In the genomic region with DNA sequence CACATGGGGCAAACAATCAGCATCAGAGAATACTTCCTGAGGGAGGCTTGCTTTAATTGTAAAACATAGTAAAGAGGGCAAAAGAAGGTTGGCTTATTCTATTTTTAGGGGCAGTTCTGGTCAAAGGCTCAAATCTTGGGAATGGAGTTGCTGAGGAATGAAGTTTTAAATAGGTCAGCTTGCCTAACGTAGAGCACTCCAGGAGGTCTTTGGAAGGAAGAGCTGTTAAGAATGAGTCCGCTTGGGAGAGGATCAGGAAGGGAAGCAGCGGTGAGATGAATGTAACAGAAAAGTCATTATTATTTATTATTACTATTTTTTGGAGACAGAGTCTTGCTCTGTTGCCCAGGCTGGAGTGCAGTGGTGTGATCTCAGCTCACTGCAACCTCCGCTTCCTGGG, we compare ENCODE assay signal across 19 cellular contexts.
A peak's percentile ranks its signal among the peaks of the same experiment; 100 is the strongest.
DNase-seq lines count a peak whose midpoint lies in the region; ATAC-seq and TF ChIP-seq lines count a peak whose summit lies in the region.
"Had no signal": no experiment of that assay in that cellular context is flagged by ENCODE, and none has a peak within 500 bp of the region (broad histone marks: within the 10 kb centered on the region; RNA-seq: fewer than 3 reads in every experiment).

No MANE protein-coding gene starts in this region.

- no peak overlapping the region for H3K4me3 ChIP-seq in H7 (ENCODE audit: insufficient read depth, low read depth, low read length)
- H3K4me3 ChIP-seq in mesendoderm (ENCODE audit: low read length) = no peak overlapping the region
- no peak overlapping the region for H3K4me3 ChIP-seq in right cardiac atrium (ENCODE audit: low read length)
- H3K4me3 ChIP-seq in heart right ventricle = no peak overlapping the region
- H3K4me3 ChIP-seq: GM23248, K562 had no signal

- WGBS in mesendoderm (ENCODE audit: extremely low coverage, insufficient coverage, low lambda C conversion rate) = no CpG with 5 or more reads among the region's 4 CpGs
- 83% methylated on average over 4 of the region's 4 CpGs for WGBS in right cardiac atrium
- 72 to 85% methylated on average over 4 of the region's 4 CpGs for WGBS in heart right ventricle, 2 donors

- no peak for TF ChIP-seq CTCF in heart right ventricle (IDR thresholded peaks at IDR 0.05)

- H3K4me2 ChIP-seq in mesendoderm (ENCODE audit: low read length) = no peak overlapping the region

- H3K56ac ChIP-seq in mesendoderm (ENCODE audit: low read length) = no peak overlapping the region

- DNase-seq in H7 (peak; percentile 14), cerebellum (ENCODE audit: low spot score) (peak; percentile 6), mesendoderm (peak; percentile 17), right cardiac atrium (no peak), heart right ventricle (no peak)
- DNase-seq in stimulated activated CD4-positive, alpha-beta T cell treated with anti-CD3 and anti-CD28 coated beads, Interleukin-4, amount 100 ng/mL, for 1 hour = no peak
- DNase-seq: ACHN; BE2C; C1 segment of cervical spinal cord; Caco-2; CD4-positive, alpha-beta T cell; GDM1; GM23248; HFFc6; IMR-90 had no signal

- no peak overlapping the region for H4K5ac ChIP-seq in mesendoderm (ENCODE audit: low read length)

- H3K36me3 ChIP-seq in H7 (replicated peaks; ENCODE audit: control insufficient read depth, insufficient read depth, low read length) (no peaks in the 10 kb centered on the region), mesendoderm (ENCODE audit: control insufficient read depth, insufficient read depth, low read length) (no peaks in the 10 kb centered on the region), heart right ventricle (peaks cover 0 to 9% (median 0%) of the 10 kb centered on the region in 9 donors)
- H3K36me3 ChIP-seq: BE2C had no signal

- no peak overlapping the region for H2BK120ac ChIP-seq in mesendoderm (ENCODE audit: low read depth, low read length)

- H3K4me1 ChIP-seq in mesendoderm (ENCODE audit: control insufficient read depth, low read depth, low read length) = peaks cover 4% of the 10 kb centered on the region
- H3K4me1 ChIP-seq in right cardiac atrium (ENCODE audit: control insufficient read depth, insufficient read depth, low read length) = peaks cover 7% of the 10 kb centered on the region
- peaks cover 0 to 54% (median 22%) of the 10 kb centered on the region in 9 donors for H3K4me1 ChIP-seq in heart right ventricle
- H3K4me1 ChIP-seq: BE2C had no signal

- no peak overlapping the region for H3K4ac ChIP-seq in mesendoderm (ENCODE audit: low read depth, low read length)

- ATAC-seq in right cardiac atrium = no peak
- ATAC-seq in heart right ventricle = no peak
- ATAC-seq in HG02759 (IDR thresholded peaks at IDR 0.05; ENCODE audit: unreplicated experiment) = no peak
- ATAC-seq: HCT116, K562 had no signal

- no peak overlapping the region for H4K8ac ChIP-seq in mesendoderm (ENCODE audit: low read depth, low read length)

- no peak overlapping the region for H2BK15ac ChIP-seq in mesendoderm (replicated peaks; ENCODE audit: low read depth)

- H3K27me3 ChIP-seq in H7 (ENCODE audit: control insufficient read depth, insufficient read depth, low read length) = no peaks in the 10 kb centered on the region
- no peaks in the 10 kb centered on the region for H3K27me3 ChIP-seq in mesendoderm (ENCODE audit: insufficient read depth, low read length, poor library complexity)
- H3K27me3 ChIP-seq in right cardiac atrium (ENCODE audit: control insufficient read depth, insufficient read depth) = no peaks in the 10 kb centered on the region
- H3K27me3 ChIP-seq in heart right ventricle = no peaks in the 10 kb centered on the region
- H3K27me3 ChIP-seq: BE2C had no signal

- H2BK5ac ChIP-seq in mesendoderm (ENCODE audit: low read length) = no peak overlapping the region

- H3K27ac ChIP-seq in mesendoderm (ENCODE audit: low read depth, low read length) (no peak overlapping the region), right cardiac atrium (ENCODE audit: low read length) (no peak overlapping the region), heart right ventricle (no peak overlapping the region)
- H3K27ac ChIP-seq: GM23248, HL-60 had no signal

- no peak overlapping the region for H3K9ac ChIP-seq in mesendoderm (ENCODE audit: low read length)
- H3K9ac ChIP-seq: GM23248 had no signal

- H3K23ac ChIP-seq in mesendoderm (ENCODE audit: low read length) = no peak overlapping the region

- no peak overlapping the region for H3K18ac ChIP-seq in mesendoderm (ENCODE audit: low read length)

- intact Hi-C loops in right cardiac atrium (cut with DNase I) = no loop called here
- intact Hi-C loops in heart right ventricle (cut with DNase I) = no loop called here

- H3K9me3 ChIP-seq in right cardiac atrium (ENCODE audit: control insufficient read depth, low read length) = no peaks in the 10 kb centered on the region
- no peaks in the 10 kb centered on the region for H3K9me3 ChIP-seq in heart right ventricle
- H3K9me3 ChIP-seq: BE2C, Caco-2 had no signal

- H3K79me1 ChIP-seq in mesendoderm (ENCODE audit: low read length) = peaks cover 16% of the 10 kb centered on the region

- no peak overlapping the region for H2AK5ac ChIP-seq in mesendoderm (ENCODE audit: low read length)

- H3K79me2 ChIP-seq in mesendoderm (ENCODE audit: control insufficient read depth, insufficient read depth, low read length) = peaks cover 14% of the 10 kb centered on the region

Comparison
In these comparisons a context has a peak if more than half of its experiments do, and no peak if none do; other contexts are left out.
1. DNase-seq: peak in H7 (single experiment), cerebellum (single experiment) and mesendoderm (single experiment); none in right cardiac atrium (0 of 3), heart right ventricle (0 of 2) and stimulated activated CD4-positive, alpha-beta T cell treated with anti-CD3 and anti-CD28 coated beads, Interleukin-4, amount 100 ng/mL, for 1 hour (single experiment).